ENCODE assay signal across 8 cellular contexts in genomic region chr19:36837525-36837901, GRCh38. TPM values are rescaled to one million over a fixed set of nuclear protein-coding genes. Genes with fewer than 3 reads are reported as not detected.
DNase-seq lines count a peak whose midpoint lies in the region; TF ChIP-seq lines count a peak whose summit lies in the region.

No MANE protein-coding gene starts in this region.

- peak overlapping the region; percentile 71 for H3K4me3 ChIP-seq in astrocyte of the cerebellum (ENCODE audit: low read depth, low read length)

- H3K27ac Mint-ChIP-seq in glutamatergic neuron (ENCODE audit: unreplicated experiment): no peak overlapping the region

- TF ChIP-seq CTCF in astrocyte of the cerebellum (IDR thresholded peaks at IDR 0.05; ENCODE audit: low read depth, low read length, missing control alignments) (no peak), glutamatergic neuron (IDR thresholded peaks at IDR 0.05; ENCODE audit: partially characterized antibody, unreplicated experiment) (no peak)

- peaks cover 1% of the 10 kb centered on the region for H3K4me1 Mint-ChIP-seq in glutamatergic neuron (ENCODE audit: low read depth, unreplicated experiment)

- H3K27ac ChIP-seq in layer of hippocampus (ENCODE audit: low read depth, low read length) (peak overlapping the region; percentile 95), temporal lobe (ENCODE audit: low read depth, low read length) (peak overlapping the region; percentile 94)

- H3K27me3 Mint-ChIP-seq in glutamatergic neuron (ENCODE audit: unreplicated experiment): no peaks in the 10 kb centered on the region

- DNase-seq in DMS79 treated with DMSO at 0.1 percent for 48 hours (lab: John Stamatoyannopoulos, UW) (peak; percentile 48), DMS79 (lab: John Stamatoyannopoulos, UW) (no peak), astrocyte of the cerebellum (ENCODE audit: low read depth) (no peak), islet precursor cell (no peak), glutamatergic neuron (no peak), NOMO-1 treated with DMSO at 0.1 percent for 48 hours (lab: John Stamatoyannopoulos, UW; ENCODE audit: unreplicated experiment) (no peak)

- in situ Hi-C loops in astrocyte of the cerebellum (cut with HindIII; ENCODE audit: low sequenced_read_pairs): no loop called here

- H3K4me3 Mint-ChIP-seq in glutamatergic neuron (ENCODE audit: unreplicated experiment): no peak overlapping the region

- H3K36me3 Mint-ChIP-seq in glutamatergic neuron (ENCODE audit: unreplicated experiment): peaks cover 23% of the 10 kb centered on the region

- H3K9me3 Mint-ChIP-seq in glutamatergic neuron (ENCODE audit: unreplicated experiment): peaks cover 3% of the 10 kb centered on the region

- no peaks in the 10 kb centered on the region for H3K27me3 ChIP-seq in layer of hippocampus (ENCODE audit: control insufficient read depth, insufficient read depth, low read length)

RNA-seq across cellular contexts. Expression of gene ZNF790, which starts 0.7 kb away (rescaled TPM):
- total RNA-seq in temporal lobe: 18.7 TPM
- 13.3 TPM for total RNA-seq in glutamatergic neuron (ENCODE audit: unreplicated experiment)

RNA-seq across cellular contexts. Expression of gene ZNF345, which starts 13.2 kb away (rescaled TPM):
- total RNA-seq in temporal lobe (26.8 TPM), glutamatergic neuron (ENCODE audit: unreplicated experiment) (13.2 TPM)
